24 cellular contexts compared by ENCODE assay signal in the genomic region with DNA sequence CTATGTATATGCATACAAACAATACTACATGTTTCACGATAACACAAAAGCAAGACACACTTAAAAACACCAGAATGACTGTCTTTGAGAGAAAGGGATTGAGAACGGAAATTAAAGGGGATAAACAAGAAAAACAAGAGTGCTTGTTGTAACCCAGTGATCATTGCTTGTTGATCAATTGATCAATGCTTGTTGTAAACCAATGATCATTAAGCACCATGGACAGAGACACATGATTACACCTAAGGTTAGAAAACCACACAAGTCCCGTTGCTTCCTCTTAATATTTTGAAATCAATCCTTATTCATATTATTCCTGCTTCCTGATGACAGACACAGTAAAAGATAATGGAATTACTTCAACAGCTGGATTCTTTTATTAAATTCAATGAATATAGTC. TPM values are rescaled to one million over a fixed set of nuclear protein-coding genes. Genes with fewer than 3 reads are reported as not detected.
DNase-seq lines count a peak whose midpoint lies in the region; FAIRE-seq and TF ChIP-seq lines count a peak whose summit lies in the region.
"Had no signal": no experiment of that assay in that cellular context is flagged by ENCODE, and none has a peak within 500 bp of the region (broad histone marks: within the 10 kb centered on the region; RNA-seq: fewer than 3 reads in every experiment).

No MANE protein-coding gene starts in this region.

- H3K14ac ChIP-seq in neuronal stem cell (ENCODE audit: low read length) = no peak overlapping the region

- no peak overlapping the region for H3K4me2 ChIP-seq in neuronal stem cell (ENCODE audit: insufficient read depth, low read length, poor library complexity, severe bottlenecking)

- no peak overlapping the region for H4K8ac ChIP-seq in neuronal stem cell (ENCODE audit: low read depth, low read length)

- no peak overlapping the region for H2BK120ac ChIP-seq in neuronal stem cell (ENCODE audit: low read depth, low read length)

- H2AK5ac ChIP-seq in neuronal stem cell (ENCODE audit: low read depth, low read length) = no peak overlapping the region

- H3K18ac ChIP-seq in neuronal stem cell (ENCODE audit: low read length) = no peak overlapping the region

- no peaks in the 10 kb centered on the region for H3K79me1 ChIP-seq in neuronal stem cell (ENCODE audit: low read depth, low read length)

- H3K4ac ChIP-seq in neuronal stem cell (ENCODE audit: low read length) = no peak overlapping the region

- H2BK5ac ChIP-seq in neuronal stem cell (ENCODE audit: low read length) = no peak overlapping the region

- peak; percentile 1 for DNase-seq in HTR-8/SVneo (ENCODE audit: insufficient read length, low spot score)
- peak; percentile 29 for DNase-seq in epithelial cell of proximal tubule (ENCODE audit: low read depth)
- peak; percentile 1 for DNase-seq in neuronal stem cell (ENCODE audit: low spot score)
- DNase-seq in activated naive CD4-positive, alpha-beta T cell treated with anti-CD3 and anti-CD28 coated beads, Interleukin-2, amount 50 U/mL, for 16 hours = no peak
- DNase-seq in DMS 273 (lab: John Stamatoyannopoulos, UW; ENCODE audit: unreplicated experiment) = no peak
- DNase-seq in ecto neural progenitor cell (ENCODE audit: low spot score) = no peak
- DNase-seq: activated effector memory CD4-positive, alpha-beta T cell treated with Interleukin-2 at 50 U/mL for 16 hours; aorta; colonic mucosa; IMR-90; NCI-H1436; NCI-H2227 treated with DMSO at 0.1 percent for 48 hours; nephron progenitor cell; NK-92 treated with Interleukin-12 subunit alpha and Interleukin-12 subunit beta, amount 100 ng/mL, for 24 hours; psoas muscle; SHP77 treated with DMSO at 0.1 percent for 48 hours had no signal

- no peak overlapping the region for H3K23ac ChIP-seq in neuronal stem cell (ENCODE audit: low read depth, low read length, poor library complexity)

- no peak for TF ChIP-seq CTCF in epithelial cell of proximal tubule (conservative IDR thresholded peaks at IDR 0.05; ENCODE audit: low read depth, low read length)

- H4K91ac ChIP-seq in neuronal stem cell (ENCODE audit: low read depth, low read length, poor library complexity) = no peak overlapping the region

- no peak overlapping the region for H2BK15ac ChIP-seq in neuronal stem cell (ENCODE audit: low read length)

- no peak overlapping the region for H3K9ac ChIP-seq in neuronal stem cell (ENCODE audit: low read depth, low read length, poor library complexity)

- H2BK12ac ChIP-seq in neuronal stem cell (ENCODE audit: low read length) = no peak overlapping the region

- no peaks in the 10 kb centered on the region for H3K4me1 ChIP-seq in neuronal stem cell (ENCODE audit: control insufficient read depth in 2 of 2, insufficient read depth in 1 of 2, low read depth in 1 of 2, low read length in 2 of 2)
- H3K4me1 ChIP-seq: colonic mucosa, psoas muscle had no signal

- WGBS in neuronal stem cell (ENCODE audit: extremely low coverage in 2 of 2, insufficient read length in 2 of 2, insufficient replicate concordance in 1 of 2), 2 donors = no CpG with 5 or more reads among the region's 3 CpGs

- no peak for FAIRE-seq in HTR-8/SVneo (lab: Jason Lieb, UNC)
- FAIRE-seq: D721Med, G401.6, islet of Langerhans had no signal

- H2AFZ ChIP-seq in neuronal stem cell (ENCODE audit: low read length) = no peak overlapping the region

- no peaks in the 10 kb centered on the region for H3K27me3 ChIP-seq in neuronal stem cell (ENCODE audit: control insufficient read depth in 3 of 3, insufficient read depth in 3 of 3, low read depth in 1 of 3, low read length in 3 of 3)
- H3K27me3 ChIP-seq: colonic mucosa had no signal

- H3K36me3 ChIP-seq in neuronal stem cell (replicated peaks in 1 of 2; ENCODE audit: control insufficient read depth in 2 of 2, insufficient read depth in 2 of 2, low read length in 2 of 2) = no peaks in the 10 kb centered on the region
- H3K36me3 ChIP-seq: colonic mucosa had no signal

- no peaks in the 10 kb centered on the region for H3K9me3 ChIP-seq in neuronal stem cell (replicated peaks in 1 of 2; ENCODE audit: control insufficient read depth in 2 of 2, insufficient read depth in 1 of 2, low read depth in 1 of 2, low read length in 2 of 2)
- H3K9me3 ChIP-seq: colonic mucosa, psoas muscle had no signal

- no peak overlapping the region for H3K27ac ChIP-seq in neuronal stem cell (replicated peaks; ENCODE audit: low read length)
- H3K27ac ChIP-seq: colonic mucosa, epithelial cell of prostate, psoas muscle had no signal

- no peak overlapping the region for H3K4me3 ChIP-seq in epithelial cell of proximal tubule (ENCODE audit: low read depth, low read length)
- no peak overlapping the region for H3K4me3 ChIP-seq in neuronal stem cell (ENCODE audit: low read length in 2 of 2)
- H3K4me3 ChIP-seq: colonic mucosa, psoas muscle had no signal

TF ChIP-seq in PFSK-1, 5 proteins besides CTCF, POLR2A, EP300 and RAD21:
- TF ChIP-seq SIN3A (IDR thresholded peaks at IDR 0.05; ENCODE audit: borderline replicate concordance, insufficient read depth, low read length) = no peak
- TF ChIP-seq, protein P1, sequence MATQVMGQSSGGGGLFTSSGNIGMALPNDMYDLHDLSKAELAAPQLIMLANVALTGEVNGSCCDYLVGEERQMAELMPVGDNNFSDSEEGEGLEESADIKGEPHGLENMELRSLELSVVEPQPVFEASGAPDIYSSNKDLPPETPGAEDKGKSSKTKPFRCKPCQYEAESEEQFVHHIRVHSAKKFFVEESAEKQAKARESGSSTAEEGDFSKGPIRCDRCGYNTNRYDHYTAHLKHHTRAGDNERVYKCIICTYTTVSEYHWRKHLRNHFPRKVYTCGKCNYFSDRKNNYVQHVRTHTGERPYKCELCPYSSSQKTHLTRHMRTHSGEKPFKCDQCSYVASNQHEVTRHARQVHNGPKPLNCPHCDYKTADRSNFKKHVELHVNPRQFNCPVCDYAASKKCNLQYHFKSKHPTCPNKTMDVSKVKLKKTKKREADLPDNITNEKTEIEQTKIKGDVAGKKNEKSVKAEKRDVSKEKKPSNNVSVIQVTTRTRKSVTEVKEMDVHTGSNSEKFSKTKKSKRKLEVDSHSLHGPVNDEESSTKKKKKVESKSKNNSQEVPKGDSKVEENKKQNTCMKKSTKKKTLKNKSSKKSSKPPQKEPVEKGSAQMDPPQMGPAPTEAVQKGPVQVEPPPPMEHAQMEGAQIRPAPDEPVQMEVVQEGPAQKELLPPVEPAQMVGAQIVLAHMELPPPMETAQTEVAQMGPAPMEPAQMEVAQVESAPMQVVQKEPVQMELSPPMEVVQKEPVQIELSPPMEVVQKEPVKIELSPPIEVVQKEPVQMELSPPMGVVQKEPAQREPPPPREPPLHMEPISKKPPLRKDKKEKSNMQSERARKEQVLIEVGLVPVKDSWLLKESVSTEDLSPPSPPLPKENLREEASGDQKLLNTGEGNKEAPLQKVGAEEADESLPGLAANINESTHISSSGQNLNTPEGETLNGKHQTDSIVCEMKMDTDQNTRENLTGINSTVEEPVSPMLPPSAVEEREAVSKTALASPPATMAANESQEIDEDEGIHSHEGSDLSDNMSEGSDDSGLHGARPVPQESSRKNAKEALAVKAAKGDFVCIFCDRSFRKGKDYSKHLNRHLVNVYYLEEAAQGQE (IDR thresholded peaks at IDR 0.05; ENCODE audit: insufficient read depth in 1 of 2, low read depth in 2 of 2, low read length in 2 of 2) = peak; percentile 82 to 92
- no peak for TF ChIP-seq POLR2AphosphoS5 (IDR thresholded peaks at IDR 0.05; ENCODE audit: low read depth, low read length)

RNA-seq across cellular contexts. Expression of a gene that starts 1.1 kb away (rescaled TPM):
- polyA plus RNA-seq in PFSK-1 (2012; ENCODE audit: insufficient read length, low read depth) = not detected
- not detected in 2 replicates for total RNA-seq in epithelial cell of proximal tubule
- polyA plus RNA-seq in neuronal stem cell (2013, experiment 1 of 2) = not detected
- polyA plus RNA-seq in neuronal stem cell (2013, experiment 2 of 2) = not detected
- total RNA-seq: aorta; colonic mucosa; psoas muscle; T-helper 2 cell treated with Interferon-gamma antibody and Interleukin-4, amounts not matched to agents 100 ng/mL and 5 ng/mL, for 36 hours had no signal
- polyA plus RNA-seq: aorta, BJ, IMR-90, psoas muscle had no signal

RNA-seq across cellular contexts. Expression of a gene that starts 7.6 kb away (rescaled TPM):
- polyA plus RNA-seq in PFSK-1 (2012; ENCODE audit: insufficient read length, low read depth) = not detected
- not detected in 2 replicates for total RNA-seq in epithelial cell of proximal tubule
- polyA plus RNA-seq in neuronal stem cell (2013, experiment 1 of 2) = not detected
- polyA plus RNA-seq in neuronal stem cell (2013, experiment 2 of 2) = not detected
- total RNA-seq: aorta; colonic mucosa; IMR-90; psoas muscle; T-helper 2 cell treated with Interferon-gamma antibody and Interleukin-4, amounts not matched to agents 100 ng/mL and 5 ng/mL, for 36 hours had no signal
- polyA plus RNA-seq: aorta, BJ, IMR-90, psoas muscle, thymus had no signal

Comparison
In these comparisons a context has a peak if more than half of its experiments do, and no peak if none do; other contexts are left out.
1. DNase-seq: peak in HTR-8/SVneo (single experiment), epithelial cell of proximal tubule (single experiment) and neuronal stem cell (single experiment); none in activated naive CD4-positive, alpha-beta T cell treated with anti-CD3 and anti-CD28 coated beads, Interleukin-2, amount 50 U/mL, for 16 hours (single experiment), DMS 273 (single experiment) and ecto neural progenitor cell (single experiment).